1 cellular context compared by ENCODE assay signal in the genomic region with DNA sequence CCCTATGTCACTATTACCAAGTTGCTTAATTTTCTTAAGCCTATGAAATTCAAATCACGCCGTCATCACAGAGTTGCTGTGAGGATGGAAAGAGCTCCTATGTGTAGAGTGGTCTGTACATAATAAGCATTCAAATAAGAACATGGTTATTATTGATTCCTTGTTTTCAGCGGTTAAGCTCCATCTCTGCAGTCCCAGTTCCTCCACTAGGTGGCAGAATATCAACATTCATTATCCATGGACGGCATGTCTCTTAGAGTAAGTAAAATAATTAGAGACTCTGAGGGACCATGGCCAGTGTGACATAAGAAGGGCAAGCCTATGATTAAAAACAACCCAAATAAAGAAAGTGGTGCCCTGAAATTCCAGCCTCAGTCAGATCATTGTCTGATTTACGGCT.
TF ChIP-seq lines count a peak whose summit lies in the region.

No MANE protein-coding gene starts in this region.

TF ChIP-seq in H1, 55 proteins besides CTCF, POLR2A, EP300 and RAD21 (continued from another document):
- TF ChIP-seq BACH1 (IDR thresholded peaks at IDR 0.05; ENCODE audit: low read length): no peak
- no peak for TF ChIP-seq HDAC6 (IDR thresholded peaks at IDR 0.05; ENCODE audit: low read depth, low read length)
- no peak for TF ChIP-seq ZNF274 (IDR thresholded peaks at IDR 0.05; ENCODE audit: borderline replicate concordance, extremely low read depth, low read length)
